In genomic region chr1:211292411-211292810, GRCh38 we compare ENCODE assay signal across 35 cellular contexts.
"Had no signal": no experiment of that assay in that cellular context is flagged by ENCODE, and none has a peak within 500 bp of the region (broad histone marks: within the 10 kb centered on the region; RNA-seq: fewer than 3 reads in every experiment).

No MANE protein-coding gene starts in this region.

- FAIRE-seq: bronchial epithelial cell, K562, RCC 7860 had no signal

- H3K27me3 Mint-ChIP-seq: activated CD4-positive, alpha-beta memory T cell treated with anti-CD3 and anti-CD28 coated beads, Interleukin-2, amount 10 ng/mL, durations not matched to agents 7 days and 5 days; activated naive CD4-positive, alpha-beta T cell treated with anti-CD3 and anti-CD28 coated beads, Interleukin-2, amount 50 U/mL, for 24 hours had no signal

- H3K27ac Mint-ChIP-seq: activated CD4-positive, alpha-beta memory T cell treated with anti-CD3 and anti-CD28 coated beads, Interleukin-2, amount 10 ng/mL, durations not matched to agents 7 days and 5 days; activated T-helper 2 cell treated with anti-CD3 and anti-CD28 coated beads, Interferon-gamma antibody, Interleukin-2, Interleukin-4, amounts not matched to agents 10 μg/mL and 5 μg/mL and 100 μg/mL, durations not matched to agents 14 hours and 24 hours and 36 hours had no signal

- H3K4me3 ChIP-seq: K562 had no signal

- DNase-seq: activated CD4-positive, alpha-beta memory T cell treated with anti-CD3 and anti-CD28 coated beads, Interleukin-2, amount 10 ng/mL, durations not matched to agents 7 days and 5 days; activated CD4-positive, alpha-beta T cell treated with anti-CD3 and anti-CD28 coated beads for 4 hours; activated CD4-positive, alpha-beta T cell treated with anti-CD3 and anti-CD28 coated beads, Interleukin-2, amount 50 U/mL, for 1 hour; activated gamma-delta T cell; activated naive CD4-positive, alpha-beta T cell treated with Interleukin-2 at 50 U/mL for 16 hours; activated T-cell treated with anti-CD3 and anti-CD28 coated beads, Interleukin-2, amount 50 U/mL, for 48 hours; anterior cingulate cortex; caudate nucleus; IMR-90; NCI-H1092 treated with DMSO at 0.1 percent for 48 hours; NCI-H1417; NCI-H146; NCI-H187; NCI-H2029 treated with DMSO at 0.1 percent for 48 hours; NCI-H2107; NCI-H2171; NCI-H510A; NCI-H526; NCI-H748 treated with DMSO at 0.1 percent for 48 hours; NK-92 treated with Interleukin-12 subunit alpha and Interleukin-12 subunit beta, amount 100 ng/mL, for 24 hours; PC-3; SIG-M5; SW 1271; T-helper 1 cell; T-helper 2 cell; T-helper 9 cell had no signal

- H3K27ac ChIP-seq: RWPE1 had no signal

- H3K4me1 Mint-ChIP-seq: brain had no signal

- H3K4me3 Mint-ChIP-seq: activated CD4-positive, alpha-beta memory T cell treated with anti-CD3 and anti-CD28 coated beads, Interleukin-2, amount 10 ng/mL, durations not matched to agents 7 days and 5 days; activated naive CD4-positive, alpha-beta T cell treated with anti-CD3 and anti-CD28 coated beads, Interleukin-2, amount 50 U/mL, for 24 hours; brain had no signal

- ATAC-seq: activated CD4-positive, CD25-positive, alpha-beta regulatory T cell treated with anti-CD3 and anti-CD28 coated beads, Interleukin-2, amount 50 U/mL, for 24 hours; K562; PC-3; Right ventricle myocardium inferior had no signal

- H3K9me3 Mint-ChIP-seq: activated CD4-positive, alpha-beta memory T cell treated with anti-CD3 and anti-CD28 coated beads, Interleukin-2, amount 10 ng/mL, durations not matched to agents 7 days and 5 days; activated naive CD4-positive, alpha-beta T cell treated with anti-CD3 and anti-CD28 coated beads, Interleukin-2, amount 50 U/mL, for 24 hours; activated T-helper 2 cell treated with anti-CD3 and anti-CD28 coated beads, Interferon-gamma antibody, Interleukin-2, Interleukin-4, amounts not matched to agents 10 μg/mL and 5 μg/mL and 100 μg/mL, durations not matched to agents 14 hours and 24 hours and 36 hours; brain had no signal
